Comparison of ENCODE assay signal across 17 cellular contexts in genomic region chr15:48392356-48392755, GRCh38.
DNase-seq lines count a peak whose midpoint lies in the region; ATAC-seq and TF ChIP-seq lines count a peak whose summit lies in the region.
"Had no signal": no experiment of that assay in that cellular context is flagged by ENCODE, and none has a peak within 500 bp of the region (broad histone marks: within the 10 kb centered on the region; RNA-seq: fewer than 3 reads in every experiment).

No MANE protein-coding gene starts in this region.

- H3K36me3 Mint-ChIP-seq in neural progenitor cell: no peaks in the 10 kb centered on the region

- intact Hi-C loops in head of caudate nucleus (cut with DNase I): no loop called here
- intact Hi-C loops in transverse colon (cut with DNase I; ENCODE audit: low total_unique reads): no loop called here

- TF ChIP-seq CTCF in neural progenitor cell (IDR thresholded peaks at IDR 0.05) (no peak), transverse colon (IDR thresholded peaks at IDR 0.05) (no peak)

- peaks cover 10% of the 10 kb centered on the region for H3K4me1 Mint-ChIP-seq in neural progenitor cell

- no peaks in the 10 kb centered on the region for H4K20me1 ChIP-seq in neural progenitor cell (ENCODE audit: low read depth)

- H3K9ac ChIP-seq in neural progenitor cell: no peak overlapping the region
- H3K9ac ChIP-seq: parathyroid adenoma had no signal

- no peak for TF ChIP-seq POLR2A in transverse colon (IDR thresholded peaks at IDR 0.05)

- no peaks in the 10 kb centered on the region for H3K9me3 ChIP-seq in neural progenitor cell (ENCODE audit: low read depth)
- H3K9me3 ChIP-seq in transverse colon: no peaks in the 10 kb centered on the region

- H3F3A ChIP-seq in neural progenitor cell (ENCODE audit: low read depth): no peaks in the 10 kb centered on the region

- H3K4me3 ChIP-seq in neural progenitor cell (no peak overlapping the region), transverse colon (no peak overlapping the region)

- no peaks in the 10 kb centered on the region for H3K36me3 ChIP-seq in neural progenitor cell
- no peaks in the 10 kb centered on the region for H3K36me3 ChIP-seq in transverse colon

- H3K27ac ChIP-seq in neural progenitor cell (no peak overlapping the region), transverse colon (peak overlapping the region in 3 of 4 donors; percentile 17 to 39 (median 21))
- H3K27ac ChIP-seq: 22Rv1, parathyroid adenoma had no signal

- in situ Hi-C loops in transverse colon (cut with MboI; ENCODE audit: low pct_ligation_motif_present in 1 of 4, low pct_unique_long_range_greater_than_20kb in 1 of 4, low sequenced_read_pairs in 3 of 4): no loop called here

- no peak overlapping the region for H3K4me3 Mint-ChIP-seq in neural progenitor cell
- H3K4me3 Mint-ChIP-seq: activated T-cell treated with anti-CD3 and anti-CD28 coated beads, Interleukin-2, amount 50 U/mL, for 4 hours had no signal

- H3K4me1 ChIP-seq in neural progenitor cell (no peaks in the 10 kb centered on the region), transverse colon (peaks cover 0 to 16% (median 8%) of the 10 kb centered on the region in 4 donors)
- H3K4me1 ChIP-seq: parathyroid adenoma had no signal

- no peak for TF ChIP-seq EP300 in transverse colon (IDR thresholded peaks at IDR 0.05; ENCODE audit: low read depth)

- no peaks in the 10 kb centered on the region for H3K79me2 ChIP-seq in neural progenitor cell (ENCODE audit: low read depth)
- H3K79me2 ChIP-seq: parathyroid adenoma had no signal

- H3K4me2 ChIP-seq in neural progenitor cell: no peak overlapping the region

- no peak for ATAC-seq in GM21528 (IDR thresholded peaks at IDR 0.05; ENCODE audit: low FRiP score, unreplicated experiment)
- ATAC-seq: activated T-cell treated with anti-CD3 and anti-CD28 coated beads, Interleukin-2, amount 50 U/mL, for 4 hours; SK-N-SH treated with all-trans-retinoic acid at 6 μM for 48 hours had no signal

- 47 to 64% methylated on average over 4 of the region's 4 CpGs for WGBS in transverse colon (ENCODE audit: low coverage in 1 of 2), 2 donors

- peak overlapping the region; percentile 9 for H2AFZ ChIP-seq in neural progenitor cell (replicated peaks)
- H2AFZ ChIP-seq: parathyroid adenoma had no signal

- H3K27me3 ChIP-seq in neural progenitor cell (no peaks in the 10 kb centered on the region), transverse colon (no peaks in the 10 kb centered on the region)

- H3K9me3 Mint-ChIP-seq in neural progenitor cell: no peaks in the 10 kb centered on the region
- H3K9me3 Mint-ChIP-seq: activated T-cell treated with anti-CD3 and anti-CD28 coated beads, Interleukin-2, amount 50 U/mL, for 4 hours had no signal

- H3K27me3 Mint-ChIP-seq in neural progenitor cell (ENCODE audit: insufficient read depth, low read depth): no peaks in the 10 kb centered on the region

- DNase-seq in DMS 273 (lab: John Stamatoyannopoulos, UW; ENCODE audit: unreplicated experiment) (peak; percentile 30), DMS 273 treated with DMSO at 0.1 percent for 48 hours (lab: John Stamatoyannopoulos, UW) (no peak), head of caudate nucleus (peak in 23 of 42 donors; percentile 6 to 80 (median 33)), neural progenitor cell (ENCODE audit: low spot score) (no peak), transverse colon (no peak), COR-L47 (lab: John Stamatoyannopoulos, UW) (no peak), GM03348 (ENCODE audit: low spot score) (no peak)
- DNase-seq: activated CD4-positive, CD25-positive, alpha-beta regulatory T cell treated with anti-CD3 and anti-CD28 coated beads, Interleukin-2, amount 50 U/mL, for 72 hours; activated T-cell treated with anti-CD3 and anti-CD28 coated beads, Interleukin-2, amount 50 U/mL, for 4 hours; erythroblast; GOT3; NCI-H1417; NK-92 treated with Interleukin-12 subunit alpha and Interleukin-12 subunit beta, amount 100 ng/mL, for 24 hours had no signal

- no peak overlapping the region for H3K27ac Mint-ChIP-seq in neural progenitor cell

Comparison
In these comparisons a context has a peak if more than half of its experiments do, and no peak if none do; other contexts are left out.
1. DNase-seq: peak in DMS 273 (single experiment) and head of caudate nucleus (23 of 42); none in DMS 273 treated with DMSO at 0.1 percent for 48 hours (single experiment), neural progenitor cell (single experiment), transverse colon (single experiment), COR-L47 (single experiment) and GM03348 (single experiment).